In genomic region chr3:170764017-170764416, GRCh38 we compare ENCODE assay signal across 10 cellular contexts.
"Had no signal": no experiment of that assay in that cellular context is flagged by ENCODE, and none has a peak within 500 bp of the region (broad histone marks: within the 10 kb centered on the region; RNA-seq: fewer than 3 reads in every experiment).

No MANE protein-coding gene starts in this region.

- H3K36me3 ChIP-seq: HAP-1 had no signal

- H3K4me2 ChIP-seq: KMS-11 had no signal

- ATAC-seq: HCT116, HepG2 had no signal

- H3K9ac ChIP-seq: GM23248, KMS-11 had no signal

- H2AFZ ChIP-seq: GM23248 had no signal

- H3K4me1 ChIP-seq: HAP-1 had no signal

- H3K9me3 ChIP-seq: HAP-1 had no signal

- DNase-seq: GM23248, GOT3, H7, HFFc6, KBM-7 had no signal

- H3K27ac ChIP-seq: GM23248, HL-60, KMS-11 had no signal

- H3K4me3 ChIP-seq: GM23248, HAP-1 had no signal
